Comparison of ENCODE assay signal across 26 cellular contexts in genomic region chr2:121005512-121005911, GRCh38.
"Had no signal": no experiment of that assay in that cellular context is flagged by ENCODE, and none has a peak within 500 bp of the region (broad histone marks: within the 10 kb centered on the region; RNA-seq: fewer than 3 reads in every experiment).

No MANE protein-coding gene starts in this region.

- DNase-seq: activated CD4-positive, alpha-beta T cell treated with anti-CD3 and anti-CD28 coated beads for 36 hours; activated CD4-positive, alpha-beta T cell treated with anti-CD3 and anti-CD28 coated beads, Interleukin-2, amount 10 ng/mL, durations not matched to agents 7 days and 5 days; activated CD4-positive, alpha-beta T cell treated with anti-CD3 and anti-CD28 coated beads, Interleukin-2, amount 50 U/mL, for 48 hours; activated CD8-positive, alpha-beta T cell treated with anti-CD3 and anti-CD28 coated beads, Interleukin-2, amount 10 ng/mL, durations not matched to agents 7 days and 5 days; activated gamma-delta T cell treated with Interleukin-2 at 50 U/mL for 16 hours; activated naive CD4-positive, alpha-beta T cell treated with anti-CD3 and anti-CD28 coated beads for 36 hours; activated T-cell treated with anti-CD3 and anti-CD28 coated beads, Interleukin-2, amount 50 U/mL, for 24 hours; body of pancreas; Kasumi-1; KG1; MG63; NCI-H1048; NCI-H1105 treated with DMSO at 0.1 percent for 48 hours; NCI-H1436; NCI-H1694; NCI-H1930; NCI-H345; NCI-H524 treated with DMSO at 0.1 percent for 48 hours; NCI-H748 treated with DMSO at 0.1 percent for 48 hours; OCI-M1; Right ventricle myocardium superior had no signal

- H3K4me1 ChIP-seq: adrenal gland, body of pancreas, breast epithelium had no signal

- H3K36me3 ChIP-seq: adrenal gland, breast epithelium, MG63 had no signal

- H3K4me3 ChIP-seq: adrenal gland, body of pancreas, breast epithelium, MG63, SK-N-MC had no signal

- H3K27ac ChIP-seq: adrenal gland, body of pancreas, breast epithelium, SK-N-MC had no signal

- H3K4me1 Mint-ChIP-seq: activated CD4-positive, alpha-beta T cell treated with anti-CD3 and anti-CD28 coated beads for 36 hours; activated CD4-positive, alpha-beta T cell treated with anti-CD3 and anti-CD28 coated beads, Interleukin-2, amount 10 ng/mL, durations not matched to agents 7 days and 5 days had no signal

- ATAC-seq: activated CD4-positive, alpha-beta T cell treated with anti-CD3 and anti-CD28 coated beads for 36 hours; activated CD4-positive, CD25-positive, alpha-beta regulatory T cell treated with anti-CD3 and anti-CD28 coated beads, Interleukin-2, amount 50 U/mL, for 24 hours; activated CD8-positive, alpha-beta T cell treated with anti-CD3 and anti-CD28 coated beads, Interleukin-2, amount 10 ng/mL, durations not matched to agents 7 days and 5 days; activated naive CD4-positive, alpha-beta T cell treated with anti-CD3 and anti-CD28 coated beads, Interleukin-2, amount 50 U/mL, for 72 hours; body of pancreas had no signal

- H3K9me3 ChIP-seq: adrenal gland, body of pancreas, breast epithelium had no signal

- H3K9me3 Mint-ChIP-seq: activated CD4-positive, alpha-beta T cell treated with anti-CD3 and anti-CD28 coated beads, Interleukin-2, amount 10 ng/mL, durations not matched to agents 7 days and 5 days; activated naive CD4-positive, alpha-beta T cell treated with anti-CD3 and anti-CD28 coated beads for 36 hours had no signal

- H3K27ac Mint-ChIP-seq: activated CD4-positive, alpha-beta T cell treated with anti-CD3 and anti-CD28 coated beads for 36 hours; activated CD4-positive, alpha-beta T cell treated with anti-CD3 and anti-CD28 coated beads, Interleukin-2, amount 10 ng/mL, durations not matched to agents 7 days and 5 days; activated CD8-positive, alpha-beta T cell treated with anti-CD3 and anti-CD28 coated beads, Interleukin-2, amount 10 ng/mL, durations not matched to agents 7 days and 5 days; activated naive CD4-positive, alpha-beta T cell treated with anti-CD3 and anti-CD28 coated beads for 36 hours; activated naive CD4-positive, alpha-beta T cell treated with anti-CD3 and anti-CD28 coated beads, Interleukin-2, amount 50 U/mL, for 72 hours; activated T-cell treated with anti-CD3 and anti-CD28 coated beads, Interleukin-2, amount 50 U/mL, for 24 hours had no signal

- H3K4me3 Mint-ChIP-seq: activated CD4-positive, alpha-beta T cell treated with anti-CD3 and anti-CD28 coated beads for 36 hours; activated CD4-positive, alpha-beta T cell treated with anti-CD3 and anti-CD28 coated beads, Interleukin-2, amount 10 ng/mL, durations not matched to agents 7 days and 5 days; activated CD8-positive, alpha-beta T cell treated with anti-CD3 and anti-CD28 coated beads, Interleukin-2, amount 10 ng/mL, durations not matched to agents 7 days and 5 days; activated naive CD4-positive, alpha-beta T cell treated with anti-CD3 and anti-CD28 coated beads for 36 hours; activated T-cell treated with anti-CD3 and anti-CD28 coated beads, Interleukin-2, amount 50 U/mL, for 24 hours had no signal
